In the genomic region with DNA sequence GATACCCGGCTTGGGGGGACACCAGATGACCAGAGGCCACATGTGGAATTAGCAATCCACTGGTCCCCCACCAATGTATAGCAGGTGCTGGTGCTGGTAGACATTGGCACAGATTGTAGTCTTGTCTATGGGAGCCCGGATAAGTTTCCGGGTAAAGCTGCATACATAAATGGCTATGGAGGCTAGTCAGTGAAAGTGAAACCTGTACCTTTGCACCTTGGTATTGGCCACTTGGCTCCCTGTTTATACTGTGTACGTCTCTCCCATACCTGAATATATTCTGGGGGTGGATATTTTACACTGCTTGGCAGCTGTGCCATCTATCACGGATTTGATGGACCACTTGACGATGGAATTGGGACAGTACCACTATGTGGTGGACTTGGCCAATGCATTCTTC, we compare ENCODE assay signal across 1 cellular context.
TF ChIP-seq lines count a peak whose summit lies in the region.

No MANE protein-coding gene starts in this region.

TF ChIP-seq in HepG2, 621 proteins besides CTCF, POLR2A, EP300 and RAD21:
- TF ChIP-seq ZNF570 (CRISPR knock-in tag; IDR thresholded peaks at IDR 0.05; ENCODE audit: borderline replicate concordance) = no peak
- no peak for TF ChIP-seq ZFYVE20 (CRISPR knock-in tag; IDR thresholded peaks at IDR 0.05; ENCODE audit: borderline replicate concordance, low read depth)
- no peak for TF ChIP-seq ZNF557 (CRISPR knock-in tag; IDR thresholded peaks at IDR 0.05)
- TF ChIP-seq, protein P1, sequence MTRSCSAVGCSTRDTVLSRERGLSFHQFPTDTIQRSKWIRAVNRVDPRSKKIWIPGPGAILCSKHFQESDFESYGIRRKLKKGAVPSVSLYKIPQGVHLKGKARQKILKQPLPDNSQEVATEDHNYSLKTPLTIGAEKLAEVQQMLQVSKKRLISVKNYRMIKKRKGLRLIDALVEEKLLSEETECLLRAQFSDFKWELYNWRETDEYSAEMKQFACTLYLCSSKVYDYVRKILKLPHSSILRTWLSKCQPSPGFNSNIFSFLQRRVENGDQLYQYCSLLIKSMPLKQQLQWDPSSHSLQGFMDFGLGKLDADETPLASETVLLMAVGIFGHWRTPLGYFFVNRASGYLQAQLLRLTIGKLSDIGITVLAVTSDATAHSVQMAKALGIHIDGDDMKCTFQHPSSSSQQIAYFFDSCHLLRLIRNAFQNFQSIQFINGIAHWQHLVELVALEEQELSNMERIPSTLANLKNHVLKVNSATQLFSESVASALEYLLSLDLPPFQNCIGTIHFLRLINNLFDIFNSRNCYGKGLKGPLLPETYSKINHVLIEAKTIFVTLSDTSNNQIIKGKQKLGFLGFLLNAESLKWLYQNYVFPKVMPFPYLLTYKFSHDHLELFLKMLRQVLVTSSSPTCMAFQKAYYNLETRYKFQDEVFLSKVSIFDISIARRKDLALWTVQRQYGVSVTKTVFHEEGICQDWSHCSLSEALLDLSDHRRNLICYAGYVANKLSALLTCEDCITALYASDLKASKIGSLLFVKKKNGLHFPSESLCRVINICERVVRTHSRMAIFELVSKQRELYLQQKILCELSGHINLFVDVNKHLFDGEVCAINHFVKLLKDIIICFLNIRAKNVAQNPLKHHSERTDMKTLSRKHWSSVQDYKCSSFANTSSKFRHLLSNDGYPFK (CRISPR knock-in tag; IDR thresholded peaks at IDR 0.05; ENCODE audit: borderline replicate concordance) = no peak
- TF ChIP-seq CEBPG (CRISPR knock-in tag; IDR thresholded peaks at IDR 0.05) = no peak
- TF ChIP-seq FOXK1 (CRISPR knock-in tag; IDR thresholded peaks at IDR 0.05; ENCODE audit: borderline replicate concordance, low read depth) = no peak
- no peak for TF ChIP-seq ZIK1 (CRISPR knock-in tag; IDR thresholded peaks at IDR 0.05; ENCODE audit: borderline replicate concordance, low read depth)
- no peak for TF ChIP-seq GLI4 (CRISPR knock-in tag; IDR thresholded peaks at IDR 0.05; ENCODE audit: borderline replicate concordance)
- TF ChIP-seq MBNL3 (CRISPR knock-in tag; conservative IDR thresholded peaks at IDR 0.05) = no peak
- no peak for TF ChIP-seq ZNF782 (CRISPR knock-in tag; IDR thresholded peaks at IDR 0.05; ENCODE audit: borderline replicate concordance)
- TF ChIP-seq ARNTL (CRISPR knock-in tag; IDR thresholded peaks at IDR 0.05) = no peak
- no peak for TF ChIP-seq CBX2 (IDR thresholded peaks at IDR 0.05; ENCODE audit: low read depth, low read length)
- TF ChIP-seq CBX2 (CRISPR knock-in tag; IDR thresholded peaks at IDR 0.05; ENCODE audit: low read depth) = no peak
- TF ChIP-seq, protein P2, sequence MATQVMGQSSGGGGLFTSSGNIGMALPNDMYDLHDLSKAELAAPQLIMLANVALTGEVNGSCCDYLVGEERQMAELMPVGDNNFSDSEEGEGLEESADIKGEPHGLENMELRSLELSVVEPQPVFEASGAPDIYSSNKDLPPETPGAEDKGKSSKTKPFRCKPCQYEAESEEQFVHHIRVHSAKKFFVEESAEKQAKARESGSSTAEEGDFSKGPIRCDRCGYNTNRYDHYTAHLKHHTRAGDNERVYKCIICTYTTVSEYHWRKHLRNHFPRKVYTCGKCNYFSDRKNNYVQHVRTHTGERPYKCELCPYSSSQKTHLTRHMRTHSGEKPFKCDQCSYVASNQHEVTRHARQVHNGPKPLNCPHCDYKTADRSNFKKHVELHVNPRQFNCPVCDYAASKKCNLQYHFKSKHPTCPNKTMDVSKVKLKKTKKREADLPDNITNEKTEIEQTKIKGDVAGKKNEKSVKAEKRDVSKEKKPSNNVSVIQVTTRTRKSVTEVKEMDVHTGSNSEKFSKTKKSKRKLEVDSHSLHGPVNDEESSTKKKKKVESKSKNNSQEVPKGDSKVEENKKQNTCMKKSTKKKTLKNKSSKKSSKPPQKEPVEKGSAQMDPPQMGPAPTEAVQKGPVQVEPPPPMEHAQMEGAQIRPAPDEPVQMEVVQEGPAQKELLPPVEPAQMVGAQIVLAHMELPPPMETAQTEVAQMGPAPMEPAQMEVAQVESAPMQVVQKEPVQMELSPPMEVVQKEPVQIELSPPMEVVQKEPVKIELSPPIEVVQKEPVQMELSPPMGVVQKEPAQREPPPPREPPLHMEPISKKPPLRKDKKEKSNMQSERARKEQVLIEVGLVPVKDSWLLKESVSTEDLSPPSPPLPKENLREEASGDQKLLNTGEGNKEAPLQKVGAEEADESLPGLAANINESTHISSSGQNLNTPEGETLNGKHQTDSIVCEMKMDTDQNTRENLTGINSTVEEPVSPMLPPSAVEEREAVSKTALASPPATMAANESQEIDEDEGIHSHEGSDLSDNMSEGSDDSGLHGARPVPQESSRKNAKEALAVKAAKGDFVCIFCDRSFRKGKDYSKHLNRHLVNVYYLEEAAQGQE (IDR thresholded peaks at IDR 0.05; ENCODE audit: borderline replicate concordance in 1 of 2, low read depth in 1 of 2, low read length in 2 of 2) = no peak
- TF ChIP-seq RBFOX2 (IDR thresholded peaks at IDR 0.05; ENCODE audit: low read depth, low read length) = no peak
- no peak for TF ChIP-seq ZBTB42 (CRISPR knock-in tag; IDR thresholded peaks at IDR 0.05)
- TF ChIP-seq, protein P3, sequence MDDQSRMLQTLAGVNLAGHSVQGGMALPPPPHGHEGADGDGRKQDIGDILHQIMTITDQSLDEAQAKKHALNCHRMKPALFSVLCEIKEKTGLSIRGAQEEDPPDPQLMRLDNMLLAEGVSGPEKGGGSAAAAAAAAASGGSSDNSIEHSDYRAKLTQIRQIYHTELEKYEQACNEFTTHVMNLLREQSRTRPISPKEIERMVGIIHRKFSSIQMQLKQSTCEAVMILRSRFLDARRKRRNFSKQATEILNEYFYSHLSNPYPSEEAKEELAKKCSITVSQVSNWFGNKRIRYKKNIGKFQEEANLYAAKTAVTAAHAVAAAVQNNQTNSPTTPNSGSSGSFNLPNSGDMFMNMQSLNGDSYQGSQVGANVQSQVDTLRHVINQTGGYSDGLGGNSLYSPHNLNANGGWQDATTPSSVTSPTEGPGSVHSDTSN (CRISPR knock-in tag; IDR thresholded peaks at IDR 0.05; ENCODE audit: borderline replicate concordance) = no peak
- TF ChIP-seq, protein P4, sequence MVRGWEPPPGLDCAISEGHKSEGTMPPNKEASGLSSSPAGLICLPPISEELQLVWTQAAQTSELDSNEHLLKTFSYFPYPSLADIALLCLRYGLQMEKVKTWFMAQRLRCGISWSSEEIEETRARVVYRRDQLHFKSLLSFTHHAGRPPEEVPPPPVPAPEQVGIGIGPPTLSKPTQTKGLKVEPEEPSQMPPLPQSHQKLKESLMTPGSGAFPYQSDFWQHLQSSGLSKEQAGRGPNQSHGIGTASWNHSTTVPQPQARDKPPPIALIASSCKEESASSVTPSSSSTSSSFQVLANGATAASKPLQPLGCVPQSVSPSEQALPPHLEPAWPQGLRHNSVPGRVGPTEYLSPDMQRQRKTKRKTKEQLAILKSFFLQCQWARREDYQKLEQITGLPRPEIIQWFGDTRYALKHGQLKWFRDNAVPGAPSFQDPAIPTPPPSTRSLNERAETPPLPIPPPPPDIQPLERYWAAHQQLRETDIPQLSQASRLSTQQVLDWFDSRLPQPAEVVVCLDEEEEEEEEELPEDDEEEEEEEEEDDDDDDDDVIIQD (CRISPR knock-in tag; IDR thresholded peaks at IDR 0.05; ENCODE audit: low read depth) = no peak
- TF ChIP-seq ZSCAN20 (CRISPR knock-in tag; IDR thresholded peaks at IDR 0.05; ENCODE audit: borderline replicate concordance) = no peak
TF ChIP-seq in HepG2: peak in this region for 0.
